Comparison of ENCODE assay signal across 17 cellular contexts in the genomic region with DNA sequence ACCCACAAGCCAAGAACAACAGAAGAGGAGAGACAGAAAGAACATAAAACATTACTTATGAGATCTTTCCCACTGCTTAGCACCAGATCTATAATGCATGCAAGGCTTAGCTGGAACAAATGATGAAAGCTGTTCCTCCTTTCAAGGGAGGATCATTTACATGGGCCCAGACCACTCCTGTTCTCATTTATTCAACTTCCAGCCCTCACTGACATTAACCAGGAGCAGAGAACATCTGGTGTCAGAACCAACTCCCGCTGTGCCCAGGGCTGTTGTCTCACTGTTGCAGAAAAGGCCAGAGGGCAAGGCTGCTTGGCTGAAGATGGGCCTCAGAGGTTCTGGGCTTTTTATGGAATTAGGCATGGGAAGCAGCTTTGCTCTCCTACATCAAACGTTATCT.
A peak's percentile ranks its signal among the peaks of the same experiment; 100 is the strongest.
DNase-seq lines count a peak whose midpoint lies in the region; ATAC-seq, FAIRE-seq and TF ChIP-seq lines count a peak whose summit lies in the region.
"Had no signal": no experiment of that assay in that cellular context is flagged by ENCODE, and none has a peak within 500 bp of the region (broad histone marks: within the 10 kb centered on the region; RNA-seq: fewer than 3 reads in every experiment).

No MANE protein-coding gene starts in this region.

- H3K9ac ChIP-seq in endothelial cell of umbilical vein (replicated peaks; ENCODE audit: extremely low read depth, insufficient read depth, low read length): no peak overlapping the region

- no peaks in the 10 kb centered on the region for H3K79me2 ChIP-seq in endothelial cell of umbilical vein (ENCODE audit: control insufficient read depth, insufficient read depth, low read length)

- no peaks in the 10 kb centered on the region for H3K9me1 ChIP-seq in endothelial cell of umbilical vein (replicated peaks; ENCODE audit: control insufficient read depth, extremely low read depth, insufficient read depth, low read length)

- no peaks in the 10 kb centered on the region for H3K36me3 ChIP-seq in endothelial cell of umbilical vein (ENCODE audit: control insufficient read depth in 2 of 2, extremely low read depth in 1 of 2, insufficient read depth in 2 of 2, low read length in 2 of 2)
- H3K36me3 ChIP-seq: cardiac muscle cell, HAP-1 had no signal

- H2AFZ ChIP-seq in endothelial cell of umbilical vein (ENCODE audit: low read depth, low read length): no peak overlapping the region

- ATAC-seq in GM21381 (IDR thresholded peaks at IDR 0.05; ENCODE audit: unreplicated experiment): no peak

- no peaks in the 10 kb centered on the region for H3K9me3 Mint-ChIP-seq in osteocyte (ENCODE audit: unreplicated experiment)

- no peaks in the 10 kb centered on the region for H3K27me3 ChIP-seq in endothelial cell of umbilical vein (ENCODE audit: control insufficient read depth in 2 of 2, insufficient read depth in 2 of 2, low read length in 2 of 2)
- H3K27me3 ChIP-seq: cardiac muscle cell had no signal

- no peak overlapping the region for H3K27ac ChIP-seq in endothelial cell of umbilical vein (ENCODE audit: insufficient read depth, low read depth, low read length)
- H3K27ac ChIP-seq: cardiac muscle cell had no signal

- peak; percentile 32 for DNase-seq in AG20443 (ENCODE audit: low spot score)
- peak; percentile 86 for DNase-seq in NCI-H69 (lab: John Stamatoyannopoulos, UW)
- peak; percentile 26 for DNase-seq in endothelial cell of umbilical vein (ENCODE audit: low read depth, low spot score)
- DNase-seq in osteocyte (ENCODE audit: extremely low spot score, unreplicated experiment): no peak
- DNase-seq in mucosa of gallbladder (ENCODE audit: low spot score): no peak
- DNase-seq in HCEC 1CT: no peak
- DNase-seq in activated effector memory CD4-positive, alpha-beta T cell treated with Interleukin-2 at 50 U/mL for 16 hours: no peak
- DNase-seq: ACHN; activated CD4-positive, alpha-beta T cell treated with anti-CD3 and anti-CD28 coated beads, Interleukin-2, amount 50 U/mL, for 48 hours; Caco-2; head of caudate nucleus; kidney; stimulated activated CD4-positive, alpha-beta T cell treated with anti-CD3 and anti-CD28 coated beads, Interleukin-4, amount 100 ng/mL, for 1 hour; T1000 had no signal

- FAIRE-seq in endothelial cell of umbilical vein (lab: Jason Lieb, UNC): no peak
- FAIRE-seq: kidney had no signal

- H3K4me1 ChIP-seq in endothelial cell of umbilical vein (ENCODE audit: control insufficient read depth, extremely low read depth, insufficient read depth, low read length): no peaks in the 10 kb centered on the region
- H3K4me1 ChIP-seq: Caco-2, HAP-1 had no signal

- no peak for TF ChIP-seq CTCF in endothelial cell of umbilical vein (IDR thresholded peaks at IDR 0.05; ENCODE audit: extremely low read depth in 1 of 2, insufficient read depth in 1 of 2, low read depth in 1 of 2, low read length in 2 of 2)
- TF ChIP-seq CTCF in osteocyte (IDR thresholded peaks at IDR 0.05): no peak

- no peak for TF ChIP-seq POLR2A in endothelial cell of umbilical vein (IDR thresholded peaks at IDR 0.05; ENCODE audit: low read depth, low read length)

- H3K27me3 Mint-ChIP-seq in osteocyte (ENCODE audit: unreplicated experiment): no peaks in the 10 kb centered on the region

- H3K4me3 ChIP-seq in endothelial cell of umbilical vein (replicated peaks in 1 of 3; ENCODE audit: insufficient read depth in 1 of 3, low read depth in 1 of 3, low read length in 3 of 3): no peak overlapping the region
- H3K4me3 ChIP-seq: cardiac muscle cell, HAP-1 had no signal

- CTCF ChIA-PET in endothelial cell of umbilical vein (lab: Charles Lee): interaction anchor here (1.6 to 2.4 kb wide), 3 partner anchors 11 to 71 kb away, joined by 6 to 7 read pairs (median 6); no protein-coding TSS in a partner anchor

- dilution Hi-C loops in endothelial cell of umbilical vein (cut with MboI; ENCODE audit: extremely low pct_ligation_motif_present, low sequenced_read_pairs): no loop called here

- H3K4me3 Mint-ChIP-seq in osteocyte (ENCODE audit: unreplicated experiment): peak overlapping the region; percentile 36

- peak overlapping the region; percentile 96 for H3K27ac Mint-ChIP-seq in osteocyte (ENCODE audit: unreplicated experiment)

- H3K4me2 ChIP-seq in endothelial cell of umbilical vein (ENCODE audit: insufficient read depth, low read length): no peak overlapping the region

- H3K4me1 Mint-ChIP-seq in osteocyte (ENCODE audit: unreplicated experiment): peaks cover 87% of the 10 kb centered on the region

- POLR2A ChIA-PET in endothelial cell of umbilical vein (lab: Charles Lee): no interaction called here

- H3K36me3 Mint-ChIP-seq in osteocyte (ENCODE audit: unreplicated experiment): no peaks in the 10 kb centered on the region

- intact Hi-C loops in endothelial cell of umbilical vein (cut with micrococcal nuclease): no loop called here

- no peaks in the 10 kb centered on the region for H3K9me3 ChIP-seq in endothelial cell of umbilical vein (replicated peaks; ENCODE audit: control insufficient read depth, insufficient read depth, low read length)
- H3K9me3 ChIP-seq: Caco-2, HAP-1 had no signal

- H4K20me1 ChIP-seq in endothelial cell of umbilical vein (replicated peaks; ENCODE audit: control insufficient read depth, extremely low read depth, insufficient read depth, low read length): no peaks in the 10 kb centered on the region

- no TSS peak for BruUV-seq in endothelial cell of umbilical vein (replicated peaks; lab: Mats Ljungman, UMichigan)

TF ChIP-seq in endothelial cell of umbilical vein, 7 proteins besides CTCF, POLR2A, EP300 and RAD21:
- no peak for TF ChIP-seq GATA2 (IDR thresholded peaks at IDR 0.05; ENCODE audit: insufficient read depth, insufficient read length, low read depth, low read length)
- TF ChIP-seq FOS (IDR thresholded peaks at IDR 0.05; ENCODE audit: borderline replicate concordance, insufficient read depth, low read length): no peak
- no peak for TF ChIP-seq MYC (IDR thresholded peaks at IDR 0.05; ENCODE audit: low read depth, low read length)
- TF ChIP-seq, protein P1, sequence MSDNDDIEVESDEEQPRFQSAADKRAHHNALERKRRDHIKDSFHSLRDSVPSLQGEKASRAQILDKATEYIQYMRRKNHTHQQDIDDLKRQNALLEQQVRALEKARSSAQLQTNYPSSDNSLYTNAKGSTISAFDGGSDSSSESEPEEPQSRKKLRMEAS (IDR thresholded peaks at IDR 0.05; ENCODE audit: insufficient read depth, insufficient read length): no peak
- TF ChIP-seq EZH2 (IDR thresholded peaks at IDR 0.05; ENCODE audit: borderline replicate concordance, low read depth, low read length, severe bottlenecking): no peak
- TF ChIP-seq JUN (IDR thresholded peaks at IDR 0.05; ENCODE audit: borderline replicate concordance, insufficient read depth, insufficient read length, low read depth): no peak
- TF ChIP-seq POLR2AphosphoS5 (IDR thresholded peaks at IDR 0.05; ENCODE audit: insufficient read depth, low read depth, low read length): no peak
TF ChIP-seq in endothelial cell of umbilical vein: peak in this region for 0.

Comparison
In these comparisons a context has a peak if more than half of its experiments do, and no peak if none do; other contexts are left out.
1. DNase-seq: peak in AG20443 (single experiment), NCI-H69 (single experiment) and endothelial cell of umbilical vein (single experiment); none in osteocyte (single experiment), mucosa of gallbladder (single experiment), HCEC 1CT (single experiment) and activated effector memory CD4-positive, alpha-beta T cell treated with Interleukin-2 at 50 U/mL for 16 hours (single experiment).